ENCODE assay signal across 8 cellular contexts in the genomic region with DNA sequence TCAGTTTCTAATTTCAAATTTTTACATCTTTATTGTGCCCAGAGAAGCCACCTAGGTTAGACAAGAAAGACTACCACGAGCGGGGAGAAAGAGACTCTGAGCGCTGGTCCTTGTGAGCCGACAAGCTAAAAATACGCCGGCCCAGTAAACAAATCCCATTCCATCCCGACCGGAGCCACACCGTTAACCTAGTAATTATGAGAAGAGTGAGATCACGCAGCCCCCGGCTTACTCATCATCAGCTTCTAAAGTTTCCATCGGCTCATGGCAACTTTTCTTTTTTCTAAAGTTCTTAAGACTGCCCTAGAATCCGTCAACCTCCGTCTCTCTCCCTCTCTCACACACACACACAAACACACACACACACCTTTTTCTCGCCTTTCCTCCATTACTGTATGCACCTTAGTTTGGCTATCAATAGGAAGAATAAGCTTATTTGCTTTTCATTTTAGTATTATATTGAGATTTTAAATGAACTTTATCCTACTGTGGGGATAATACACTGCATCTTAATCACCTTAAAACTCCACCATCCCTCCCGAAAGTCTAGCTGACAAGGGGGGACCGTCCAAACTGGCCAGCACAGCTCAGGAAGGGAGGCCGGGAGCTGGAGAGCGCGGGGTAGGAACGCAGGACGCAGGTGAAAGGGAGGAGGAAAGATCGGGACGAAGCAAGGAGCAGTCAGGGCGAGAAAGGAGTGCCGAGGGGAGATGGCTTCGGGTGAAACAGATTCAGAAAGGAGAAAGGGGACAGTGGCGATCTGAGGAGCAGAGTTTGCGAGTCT. TPM values are rescaled to one million over a fixed set of nuclear protein-coding genes. Genes with fewer than 3 reads are reported as not detected.
A peak's percentile ranks its signal among the peaks of the same experiment; 100 is the strongest.
DNase-seq lines count a peak whose midpoint lies in the region; ATAC-seq and TF ChIP-seq lines count a peak whose summit lies in the region.

No MANE protein-coding gene starts in this region.

- peaks cover 9% of the 10 kb centered on the region for H3K27me3 Mint-ChIP-seq in glutamatergic neuron (ENCODE audit: unreplicated experiment)

- peaks cover 8% of the 10 kb centered on the region for H3K9me3 Mint-ChIP-seq in glutamatergic neuron (ENCODE audit: unreplicated experiment)

- H3K4me3 Mint-ChIP-seq in glutamatergic neuron (ENCODE audit: unreplicated experiment), result peak overlapping the region; percentile 99

- TF ChIP-seq CTCF in glutamatergic neuron (IDR thresholded peaks at IDR 0.05; ENCODE audit: partially characterized antibody, unreplicated experiment) (no peak), omental fat pad (IDR thresholded peaks at IDR 0.05) (no peak)

- peak overlapping the region; percentile 91 for H3K27ac Mint-ChIP-seq in glutamatergic neuron (ENCODE audit: unreplicated experiment)

- DNase-seq in SHP77 treated with DMSO at 0.1 percent for 48 hours (lab: John Stamatoyannopoulos, UW), result peak; percentile 74
- DNase-seq in activated naive CD4-positive, alpha-beta T cell treated with anti-CD3 and anti-CD28 coated beads, Interleukin-2, amount 50 U/mL, for 16 hours, result peak; percentile 72
- no peak for DNase-seq in glutamatergic neuron
- DNase-seq in omental fat pad (ENCODE audit: low spot score), result peak; percentile 40
- no peak for DNase-seq in COLO829 (ENCODE audit: low spot score)

- H3K4me3 ChIP-seq in thymus (ENCODE audit: low read length), result peak overlapping the region; percentile 52

- no peaks in the 10 kb centered on the region for H3K36me3 Mint-ChIP-seq in glutamatergic neuron (ENCODE audit: unreplicated experiment)

- H3K27me3 ChIP-seq in thymus (ENCODE audit: control insufficient read depth, insufficient read depth), result peaks cover 12% of the 10 kb centered on the region

- peak; percentile 14 for ATAC-seq in GM19023 (IDR thresholded peaks at IDR 0.05; ENCODE audit: unreplicated experiment)
- ATAC-seq in HG03460 (IDR thresholded peaks at IDR 0.05; ENCODE audit: unreplicated experiment), result peak; percentile 19
- peak; percentile 52 for ATAC-seq in omental fat pad (ENCODE audit: low FRiP score)

- H3K9me3 ChIP-seq in thymus (ENCODE audit: control insufficient read depth), result no peaks in the 10 kb centered on the region

- H3K4me1 ChIP-seq in thymus (ENCODE audit: control insufficient read depth, insufficient read depth, low read length), result no peaks in the 10 kb centered on the region

- H3K27ac ChIP-seq in thymus (ENCODE audit: low read depth), result peak overlapping the region; percentile 67

- H3K4me1 Mint-ChIP-seq in glutamatergic neuron (ENCODE audit: low read depth, unreplicated experiment), result peaks cover 4% of the 10 kb centered on the region

- WGBS in thymus, result 4% methylated on average over 29 of the region's 29 CpGs

- H3K36me3 ChIP-seq in thymus (ENCODE audit: control insufficient read depth, insufficient read depth), result no peaks in the 10 kb centered on the region

RNA-seq across cellular contexts. Expression of gene OTUD7B, which starts 0.7 kb away (rescaled TPM):
- 15.4 TPM for total RNA-seq in glutamatergic neuron (ENCODE audit: unreplicated experiment)
- 10 to 100 TPM; 17.0 to 37.9 (median 27.5) TPM for total RNA-seq in omental fat pad
- polyA plus RNA-seq in thymus, result 2.8 TPM

RNA-seq across cellular contexts. Expression of gene VPS45, which starts 57.8 kb away (rescaled TPM):
- total RNA-seq in glutamatergic neuron (ENCODE audit: unreplicated experiment) (60.0 TPM), omental fat pad (10 to 100 TPM; 18.0 to 42.1 (median 31.1) TPM)
- 26.1 TPM for polyA plus RNA-seq in thymus

Comparison
In these comparisons a context has a peak if more than half of its experiments do, and no peak if none do; other contexts are left out.
1. DNase-seq: peak in SHP77 treated with DMSO at 0.1 percent for 48 hours (single experiment), activated naive CD4-positive, alpha-beta T cell treated with anti-CD3 and anti-CD28 coated beads, Interleukin-2, amount 50 U/mL, for 16 hours (single experiment) and omental fat pad (single experiment); none in glutamatergic neuron (single experiment) and COLO829 (single experiment).
2. Peak in every context shown above with its lines, with median percentiles within 50 percentile points of each other: ATAC-seq.